Comparison of ENCODE assay signal across 1 cellular context in genomic region chr15:68790910-68791309, GRCh38.
TF ChIP-seq lines count a peak whose summit lies in the region.

No MANE protein-coding gene starts in this region.

TF ChIP-seq in GM23338, 12 proteins besides CTCF, POLR2A, EP300 and RAD21:
- TF ChIP-seq ZNF462 (CRISPR knock-in tag; IDR thresholded peaks at IDR 0.05) (no peak), ZNF114 (CRISPR knock-in tag; IDR thresholded peaks at IDR 0.05) (no peak), NANOG (IDR thresholded peaks at IDR 0.05; ENCODE audit: borderline replicate concordance) (no peak), JUNB (IDR thresholded peaks at IDR 0.05; ENCODE audit: unreplicated experiment) (no peak), CREB1 (CRISPR knock-in tag; IDR thresholded peaks at IDR 0.05; ENCODE audit: low read depth) (no peak), EZH2phosphoT487 (IDR thresholded peaks at IDR 0.05; ENCODE audit: unreplicated experiment) (no peak), ZNF331 (CRISPR knock-in tag; IDR thresholded peaks at IDR 0.05; ENCODE audit: low read depth) (no peak), POLR2AphosphoS5 (IDR thresholded peaks at IDR 0.05; ENCODE audit: low read depth) (no peak), ETS1 (IDR thresholded peaks at IDR 0.05) (no peak), REST (IDR thresholded peaks at IDR 0.05; ENCODE audit: unreplicated experiment) (no peak), STAT1 (IDR thresholded peaks at IDR 0.05; ENCODE audit: unreplicated experiment) (no peak)
